8 cellular contexts compared by ENCODE assay signal in genomic region chr12:104740668-104741067, GRCh38.
DNase-seq lines count a peak whose midpoint lies in the region; ATAC-seq, FAIRE-seq and TF ChIP-seq lines count a peak whose summit lies in the region.

No MANE protein-coding gene starts in this region.

- intact Hi-C loops in prostate gland (cut with DNase I), result no loop called here

- TF ChIP-seq CTCF in D721Med (IDR thresholded peaks at IDR 0.05; ENCODE audit: insufficient read depth, missing control alignments) (no peak), prostate gland (IDR thresholded peaks at IDR 0.05) (no peak)

- no peaks in the 10 kb centered on the region for H3K4me1 ChIP-seq in prostate gland (replicated peaks)

- 88% methylated on average over 6 of the region's 6 CpGs for WGBS in prostate gland

- no peak for TF ChIP-seq POLR2A in prostate gland (IDR thresholded peaks at IDR 0.05)

- peak; percentile 67 for ATAC-seq in GM18508 (IDR thresholded peaks at IDR 0.05; ENCODE audit: insufficient read depth, unreplicated experiment)
- ATAC-seq in GM21717 (IDR thresholded peaks at IDR 0.05; ENCODE audit: unreplicated experiment), result peak; percentile 58
- ATAC-seq in HG02571 (IDR thresholded peaks at IDR 0.05; ENCODE audit: unreplicated experiment), result no peak

- no peak overlapping the region for H3K4me3 ChIP-seq in prostate gland

- peak; percentile 95 for DNase-seq in MV-4-11 (lab: John Stamatoyannopoulos, UW)
- no peak for DNase-seq in D721Med (ENCODE audit: insufficient read length, low spot score)
- DNase-seq in central memory CD4-positive, alpha-beta T cell, result no peak
- DNase-seq in prostate gland (ENCODE audit: low spot score), result no peak

- FAIRE-seq in D721Med (lab: Jason Lieb, UNC), result no peak

- H3K9me3 ChIP-seq in prostate gland, result no peaks in the 10 kb centered on the region

- H3K36me3 ChIP-seq in prostate gland, result no peaks in the 10 kb centered on the region

- no peaks in the 10 kb centered on the region for H3K27me3 ChIP-seq in layer of hippocampus (ENCODE audit: control insufficient read depth, insufficient read depth, low read length)
- H3K27me3 ChIP-seq in prostate gland (replicated peaks; ENCODE audit: insufficient read depth), result no peaks in the 10 kb centered on the region

- H3K27ac ChIP-seq in layer of hippocampus (ENCODE audit: low read depth, low read length) (peak overlapping the region; percentile 2), prostate gland (no peak overlapping the region)
